ENCODE assay signal across 10 cellular contexts in the genomic region with DNA sequence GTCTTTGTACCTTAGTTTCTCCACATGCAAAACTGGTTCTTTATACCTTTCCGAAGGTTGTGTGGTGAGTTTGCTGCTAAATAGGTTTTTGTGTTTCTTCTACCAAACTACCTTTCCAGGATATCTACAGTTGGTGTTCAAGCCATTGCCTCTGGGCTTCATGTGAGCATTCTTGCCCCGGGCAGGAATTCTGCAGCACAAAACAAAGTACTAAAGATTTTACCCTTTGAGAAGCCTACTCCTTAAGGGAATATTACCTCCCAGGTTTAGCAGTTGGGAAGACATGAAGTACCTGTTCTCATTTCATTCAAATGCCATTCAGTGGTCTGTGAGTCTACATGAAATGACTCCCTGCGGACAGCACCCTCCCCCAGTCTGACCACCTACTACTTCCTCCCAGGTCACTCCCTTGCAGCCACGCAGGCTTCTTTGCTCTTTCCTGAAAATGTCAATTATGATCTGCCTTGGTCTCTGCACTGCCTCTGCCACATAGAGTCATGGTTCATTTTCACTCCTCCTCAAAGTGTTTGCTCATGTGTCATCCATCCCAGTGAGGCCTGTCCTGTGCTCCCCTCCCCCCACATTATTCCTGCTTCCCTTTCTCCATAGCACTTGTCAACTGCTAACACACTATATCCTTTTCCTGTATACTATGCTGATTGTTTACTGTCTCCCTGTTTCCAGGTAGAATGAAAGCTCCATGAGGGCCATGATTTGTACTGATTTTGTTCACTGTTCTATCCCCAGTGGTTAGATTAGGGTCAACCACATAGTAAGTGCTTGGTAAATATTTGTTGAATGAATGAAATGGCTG. TPM values are rescaled to one million over a fixed set of nuclear protein-coding genes. Genes with fewer than 3 reads are reported as not detected.
A peak's percentile ranks its signal among the peaks of the same experiment; 100 is the strongest.
DNase-seq lines count a peak whose midpoint lies in the region; ATAC-seq, FAIRE-seq and TF ChIP-seq lines count a peak whose summit lies in the region.
"Had no signal": no experiment of that assay in that cellular context is flagged by ENCODE, and none has a peak within 500 bp of the region (broad histone marks: within the 10 kb centered on the region; RNA-seq: fewer than 3 reads in every experiment).

No MANE protein-coding gene starts in this region.

- TF ChIP-seq POLR2A in GM12892 (IDR thresholded peaks at IDR 0.05; ENCODE audit: low read depth, low read length) (no peak), H54 (IDR thresholded peaks at IDR 0.05; ENCODE audit: low read depth, low read length) (no peak)

- CTCF ChIA-PET in activated CD4-positive, alpha-beta memory T cell treated with anti-CD3 and anti-CD28 coated beads for 36 hours (lab: Charles Lee), result interaction anchor here (1.4 to 1.6 kb wide), 3 partner anchors 9 to 38 kb away, joined by 6 to 9 read pairs (median 7); no protein-coding TSS in a partner anchor

- no peaks in the 10 kb centered on the region for H3K9me3 Mint-ChIP-seq in activated CD4-positive, alpha-beta memory T cell treated with anti-CD3 and anti-CD28 coated beads for 36 hours

- FAIRE-seq in GM12892 (lab: Jason Lieb, UNC), result peak; percentile 93
- no peak for FAIRE-seq in H54 (lab: Jason Lieb, UNC)

- peaks cover 78% of the 10 kb centered on the region for H3K4me1 Mint-ChIP-seq in activated CD4-positive, alpha-beta memory T cell treated with anti-CD3 and anti-CD28 coated beads for 36 hours (ENCODE audit: low read depth)

- peak overlapping the region; percentile 0 for H3K4me3 Mint-ChIP-seq in activated CD4-positive, alpha-beta memory T cell treated with anti-CD3 and anti-CD28 coated beads for 36 hours

- peaks cover 13% of the 10 kb centered on the region for H3K36me3 Mint-ChIP-seq in activated CD4-positive, alpha-beta memory T cell treated with anti-CD3 and anti-CD28 coated beads for 36 hours

- intact Hi-C loops in activated CD4-positive, alpha-beta memory T cell treated with anti-CD3 and anti-CD28 coated beads for 36 hours (cut with micrococcal nuclease), result loop anchor here (1.0 kb wide), 1 partner anchor 19 kb away; no protein-coding TSS in a partner anchor

- ATAC-seq in HG03175 (IDR thresholded peaks at IDR 0.05; ENCODE audit: unreplicated experiment), result no peak
- no peak for ATAC-seq in GM18858 (IDR thresholded peaks at IDR 0.05; ENCODE audit: unreplicated experiment)

- H3K27ac Mint-ChIP-seq in activated CD4-positive, alpha-beta memory T cell treated with anti-CD3 and anti-CD28 coated beads for 36 hours, result peak overlapping the region; percentile 77

- POLR2A ChIA-PET in activated CD4-positive, alpha-beta memory T cell treated with anti-CD3 and anti-CD28 coated beads for 36 hours (lab: Charles Lee), result interaction anchor here (1.0 to 1.7 kb wide), 2 partner anchors 19 to 37 kb away, joined by 3 to 7 read pairs; partner anchors contain the start of gene PACS1

- H3K27me3 Mint-ChIP-seq in activated CD4-positive, alpha-beta memory T cell treated with anti-CD3 and anti-CD28 coated beads for 36 hours, result no peaks in the 10 kb centered on the region

- DNase-seq in AG20443 (ENCODE audit: low spot score) (peak; percentile 12), GM12892 (ENCODE audit: insufficient read length) (no peak), islet precursor cell (peak; percentile 90), H54 (ENCODE audit: insufficient read length, low spot score) (no peak)
- DNase-seq in activated CD4-positive, alpha-beta memory T cell treated with anti-CD3 and anti-CD28 coated beads for 36 hours, result peak; percentile 71
- no peak for DNase-seq in activated effector memory CD4-positive, alpha-beta T cell treated with Interleukin-2 at 50 U/mL for 16 hours
- DNase-seq: DMS79 had no signal

RNA-seq across cellular contexts. Expression of gene PACS1, which starts 36.9 kb away (rescaled TPM):
- polyA plus RNA-seq in GM12892 (2012; ENCODE audit: missing spikeins), result 45.4 TPM
- total RNA-seq in activated CD4-positive, alpha-beta memory T cell treated with anti-CD3 and anti-CD28 coated beads for 36 hours, result 10 to 100 TPM; 82.0 to 84.1 TPM

RNA-seq across cellular contexts. Expression of gene SF3B2, which starts 54.8 kb away (rescaled TPM):
- 134 TPM for polyA plus RNA-seq in GM12892 (2012; ENCODE audit: missing spikeins)
- total RNA-seq in activated CD4-positive, alpha-beta memory T cell treated with anti-CD3 and anti-CD28 coated beads for 36 hours, result 100 to 1,000 TPM; 271 to 274 TPM

RNA-seq across cellular contexts. Expression of gene GAL3ST3, which starts 58.0 kb away (rescaled TPM):
- not detected for polyA plus RNA-seq in GM12892 (2012; ENCODE audit: missing spikeins)
- not detected for total RNA-seq in activated CD4-positive, alpha-beta memory T cell treated with anti-CD3 and anti-CD28 coated beads for 36 hours
- total RNA-seq: tibial nerve had no signal

Comparison
In these comparisons a context has a peak if more than half of its experiments do, and no peak if none do; other contexts are left out.
1. DNase-seq: peak in AG20443 (single experiment), activated CD4-positive, alpha-beta memory T cell treated with anti-CD3 and anti-CD28 coated beads for 36 hours (single experiment) and islet precursor cell (single experiment); none in GM12892 (single experiment), activated effector memory CD4-positive, alpha-beta T cell treated with Interleukin-2 at 50 U/mL for 16 hours (single experiment) and H54 (single experiment).